8 cellular contexts compared by ENCODE assay signal in the genomic region with DNA sequence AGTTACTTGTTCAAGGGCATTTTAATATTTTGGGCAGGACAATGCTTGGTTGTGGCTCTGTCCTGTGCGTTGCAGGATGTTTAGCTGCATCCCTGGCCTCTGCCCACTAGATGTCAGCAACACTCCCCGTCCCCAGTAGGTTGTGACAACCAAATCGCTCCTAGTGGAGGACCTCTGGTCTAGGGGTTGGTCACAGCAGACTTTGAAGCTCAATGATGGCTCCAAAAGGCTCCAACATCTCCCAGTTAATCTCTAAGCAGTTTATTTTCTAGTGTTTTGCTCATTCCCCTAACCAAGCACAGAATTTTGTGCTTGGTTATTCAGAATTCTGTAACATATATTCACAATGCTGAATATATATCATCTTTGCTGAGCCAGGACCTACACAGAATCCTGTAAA.
A peak's percentile ranks its signal among the peaks of the same experiment; 100 is the strongest.
DNase-seq lines count a peak whose midpoint lies in the region; ATAC-seq and TF ChIP-seq lines count a peak whose summit lies in the region.

No MANE protein-coding gene starts in this region.

- TF ChIP-seq CTCF in BE2C (IDR thresholded peaks at IDR 0.05; ENCODE audit: low read depth, low read length) = peak; percentile 84
- peak; percentile 77 for TF ChIP-seq CTCF in colonic mucosa (IDR thresholded peaks at IDR 0.05)
- TF ChIP-seq CTCF in lower lobe of right lung (IDR thresholded peaks at IDR 0.05) = peak; percentile 79

- H3K27ac ChIP-seq in colonic mucosa (no peak overlapping the region), lower lobe of right lung (no peak overlapping the region)

- H3K27me3 ChIP-seq in BE2C (no peaks in the 10 kb centered on the region), colonic mucosa (no peaks in the 10 kb centered on the region), lower lobe of right lung (ENCODE audit: low read depth) (no peaks in the 10 kb centered on the region)

- H3K36me3 ChIP-seq in BE2C (no peaks in the 10 kb centered on the region), colonic mucosa (no peaks in the 10 kb centered on the region), lower lobe of right lung (no peaks in the 10 kb centered on the region)

- DNase-seq in BE2C (peak; percentile 53), NCI-H2196 treated with DMSO at 0.1 percent for 48 hours (lab: John Stamatoyannopoulos, UW; ENCODE audit: unreplicated experiment) (peak; percentile 48), colonic mucosa (peak; percentile 32), lower lobe of right lung (peak; percentile 56)
- DNase-seq in activated CD4-positive, CD25-positive, alpha-beta regulatory T cell treated with anti-CD3 and anti-CD28 coated beads, Interleukin-2, amount 50 U/mL, for 16 hours (ENCODE audit: low read depth, low spot score) = peak; percentile 30
- DNase-seq in stimulated activated CD8-positive, alpha-beta memory T cell treated with anti-CD3 and anti-CD28 coated beads, Interleukin-7, amount 100 ng/mL, for 24 hours (ENCODE audit: low read depth) = peak; percentile 28

- no peaks in the 10 kb centered on the region for H3K4me1 ChIP-seq in BE2C
- H3K4me1 ChIP-seq in colonic mucosa = no peaks in the 10 kb centered on the region
- H3K4me1 ChIP-seq in lower lobe of right lung = no peaks in the 10 kb centered on the region

- H3K9ac ChIP-seq in colonic mucosa (ENCODE audit: low read depth in 2 of 2, low read length in 2 of 2) = no peak overlapping the region

- peak; percentile 95 for ATAC-seq in GM18861 (IDR thresholded peaks at IDR 0.05; ENCODE audit: unreplicated experiment)
- ATAC-seq in HG03060 (IDR thresholded peaks at IDR 0.05; ENCODE audit: low read depth, unreplicated experiment) = peak; percentile 68
- ATAC-seq in lower lobe of right lung = peak; percentile 89 to 90

- H3K9me3 ChIP-seq in BE2C (no peaks in the 10 kb centered on the region), colonic mucosa (no peaks in the 10 kb centered on the region), lower lobe of right lung (no peaks in the 10 kb centered on the region)

- H3K4me3 ChIP-seq in BE2C (ENCODE audit: low read depth, low read length) (no peak overlapping the region), colonic mucosa (no peak overlapping the region), lower lobe of right lung (no peak overlapping the region)

- intact Hi-C loops in colonic mucosa (cut with DNase I) = no loop called here
- intact Hi-C loops in lower lobe of right lung (cut with DNase I) = no loop called here
